ENCODE assay signal across 8 cellular contexts in the genomic region with DNA sequence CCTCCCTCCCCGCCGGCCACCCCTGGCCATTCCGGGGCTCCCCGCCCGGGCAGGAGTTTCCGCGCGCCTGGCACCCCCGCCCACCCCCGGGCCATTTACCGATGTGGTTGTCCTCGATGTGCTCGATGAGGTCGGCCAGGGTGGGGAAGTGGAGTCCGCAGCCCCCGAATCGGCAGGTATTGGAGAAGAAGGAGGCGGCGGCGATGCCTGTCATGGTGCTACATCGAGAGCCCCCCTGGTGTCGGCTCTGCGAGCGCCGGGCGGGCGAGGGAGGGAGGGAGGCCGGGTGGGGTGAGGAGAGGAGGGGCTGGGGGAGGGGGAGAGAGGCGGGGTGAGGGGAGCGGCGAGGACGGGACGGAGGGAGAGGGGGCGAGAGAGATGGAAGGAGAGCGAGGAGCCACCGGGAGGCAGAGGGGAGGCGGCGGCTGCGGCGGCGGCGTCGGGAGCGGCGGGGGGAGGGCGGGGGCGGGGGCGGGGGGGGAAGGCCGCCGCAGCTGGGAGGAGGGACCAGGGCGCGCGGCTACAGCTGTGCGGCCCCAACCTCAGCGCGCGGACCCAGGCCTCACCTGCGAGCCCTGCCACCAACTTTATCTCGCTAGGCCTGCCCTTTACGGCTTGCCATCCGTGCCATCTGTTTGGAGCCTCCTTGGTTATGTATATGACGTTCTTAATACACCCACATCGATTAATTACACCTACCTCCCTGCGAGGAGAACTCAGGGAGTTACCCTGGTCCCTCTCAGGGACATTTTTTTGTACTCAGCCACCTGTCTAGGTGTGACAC. TPM values are rescaled to one million over a fixed set of nuclear protein-coding genes. Genes with fewer than 3 reads are reported as not detected.
DNase-seq lines count a peak whose midpoint lies in the region; ATAC-seq and TF ChIP-seq lines count a peak whose summit lies in the region.

A gene (minus strand): TSS at position 432 of the 784 bp plus-strand sequence.

- no peaks in the 10 kb centered on the region for H3K9me3 Mint-ChIP-seq in T-helper 1 cell treated with Interleukin-12 subunit alpha and Interleukin-12 subunit beta and Interleukin-4 antibody, amounts not matched to agents 30 μg/mL and 1 μg/mL, for 36 hours

- intact Hi-C loops in posterior cingulate gyrus (cut with DNase I): loop anchor here (5.0 kb wide), 1 partner anchor 92 kb away; no protein-coding TSS in a partner anchor
- intact Hi-C loops in vagina (cut with DNase I): no loop called here

- no peaks in the 10 kb centered on the region for H3K36me3 Mint-ChIP-seq in T-helper 1 cell treated with Interleukin-12 subunit alpha and Interleukin-12 subunit beta and Interleukin-4 antibody, amounts not matched to agents 30 μg/mL and 1 μg/mL, for 36 hours (ENCODE audit: low read depth)

- H3K9ac ChIP-seq in Karpas-422 (ENCODE audit: low read length): peak within 1 kb of the TSS; percentile 62

- H3K36me3 ChIP-seq in Karpas-422 (ENCODE audit: insufficient read depth, low read length) (no peaks in the 10 kb centered on the region), right atrium auricular region (no peaks in the 10 kb centered on the region), vagina (no peaks in the 10 kb centered on the region)

- peak; percentile 84 for DNase-seq in D341Med (ENCODE audit: low spot score)
- peak; percentile 62 for DNase-seq in Karpas-422
- DNase-seq in right atrium auricular region (ENCODE audit: low spot score): no peak
- peak; percentile 34 to 94 (median 56) for DNase-seq in posterior cingulate gyrus
- no peak for DNase-seq in vagina (ENCODE audit: extremely low spot score in 2 of 2)

- peaks cover 48% of the 10 kb centered on the region for H3K27me3 Mint-ChIP-seq in T-helper 1 cell treated with Interleukin-12 subunit alpha and Interleukin-12 subunit beta and Interleukin-4 antibody, amounts not matched to agents 30 μg/mL and 1 μg/mL, for 36 hours (ENCODE audit: low read depth)

- peak within 1 kb of the TSS; percentile 78 for H3K27ac Mint-ChIP-seq in T-helper 1 cell treated with Interleukin-12 subunit alpha and Interleukin-12 subunit beta and Interleukin-4 antibody, amounts not matched to agents 30 μg/mL and 1 μg/mL, for 36 hours

- no peak for TF ChIP-seq POLR2A in vagina (IDR thresholded peaks at IDR 0.05)

- H3K79me2 ChIP-seq in Karpas-422 (ENCODE audit: low read length): no peaks in the 10 kb centered on the region

- peaks cover 11% of the 10 kb centered on the region for H3K4me1 Mint-ChIP-seq in T-helper 1 cell treated with Interleukin-12 subunit alpha and Interleukin-12 subunit beta and Interleukin-4 antibody, amounts not matched to agents 30 μg/mL and 1 μg/mL, for 36 hours (ENCODE audit: low read depth)

- H3K4me1 ChIP-seq in Karpas-422 (ENCODE audit: low read length) (peaks cover 40% of the 10 kb centered on the region), right atrium auricular region (peaks cover 0 to 43% of the 10 kb centered on the region in 2 donors), vagina (peaks cover 40% of the 10 kb centered on the region)

- H3K4me3 ChIP-seq in Karpas-422 (ENCODE audit: low read length) (peak within 1 kb of the TSS; percentile 65), right atrium auricular region (peak within 1 kb of the TSS; percentile 87 to 95), vagina (peak within 1 kb of the TSS; percentile 87 to 89)

- H3K27me3 ChIP-seq in Karpas-422 (ENCODE audit: low read length) (peaks cover 3% of the 10 kb centered on the region; the same call in 1 of the 2 replicates), right atrium auricular region (no peaks in the 10 kb centered on the region), vagina (no peaks in the 10 kb centered on the region)

- peak within 1 kb of the TSS; percentile 70 for H3K4me2 ChIP-seq in Karpas-422 (ENCODE audit: low read depth, low read length, poor library complexity, severe bottlenecking)

- H4K20me1 ChIP-seq in Karpas-422 (ENCODE audit: insufficient read depth, low read depth, low read length): peaks cover 6% of the 10 kb centered on the region; the same call in 1 of the 2 replicates

- H2AFZ ChIP-seq in Karpas-422 (ENCODE audit: low read length): peak within 1 kb of the TSS; percentile 78; the same call in 1 of the 2 replicates

- H3K4me3 Mint-ChIP-seq in T-helper 1 cell treated with Interleukin-12 subunit alpha and Interleukin-12 subunit beta and Interleukin-4 antibody, amounts not matched to agents 30 μg/mL and 1 μg/mL, for 36 hours: peak within 1 kb of the TSS; percentile 78

- H3K9me2 ChIP-seq in Karpas-422 (replicated peaks; ENCODE audit: insufficient read depth, low read length): no peaks in the 10 kb centered on the region

- H3K9me3 ChIP-seq in Karpas-422 (ENCODE audit: low read length) (no peaks in the 10 kb centered on the region), right atrium auricular region (no peaks in the 10 kb centered on the region), vagina (no peaks in the 10 kb centered on the region)

- ATAC-seq in HG03565 (IDR thresholded peaks at IDR 0.05; ENCODE audit: unreplicated experiment): no peak

- TF ChIP-seq CTCF in right atrium auricular region (IDR thresholded peaks at IDR 0.05) (no peak), vagina (IDR thresholded peaks at IDR 0.05) (no peak)

- no peak within 1 kb of the TSS for H3K27ac ChIP-seq in Karpas-422 (ENCODE audit: low read length)
- H3K27ac ChIP-seq in angular gyrus (ENCODE audit: low read depth, low read length): peak within 1 kb of the TSS; percentile 83
- peak within 1 kb of the TSS; percentile 90 to 93 for H3K27ac ChIP-seq in right atrium auricular region
- peak within 1 kb of the TSS; percentile 89 for H3K27ac ChIP-seq in vagina

RNA-seq across cellular contexts. Expression of the gene that starts here (rescaled TPM):
- total RNA-seq in Karpas-422 (2014; rRNA removed; shearing (Covaris generic); ENCODE audit: low replicate concordance): 0.83 and 4.2 TPM in 2 replicates
- total RNA-seq in right atrium auricular region: 10 to 100 TPM; 13.2 to 18.5 TPM
- 36.1 TPM for total RNA-seq in vagina

Comparison
In these comparisons a context has a peak if more than half of its experiments do, and no peak if none do; other contexts are left out.
1. DNase-seq: peak in D341Med (single experiment), Karpas-422 (single experiment) and posterior cingulate gyrus (10 of 10); none in right atrium auricular region (single experiment) and vagina (0 of 2).
2. Peak in every context shown above with its lines, with median percentiles within 50 percentile points of each other: H3K4me3 ChIP-seq.